18 cellular contexts compared by ENCODE assay signal in genomic region chr13:103178986-103179695, GRCh38.
"Had no signal": no experiment of that assay in that cellular context is flagged by ENCODE, and none has a peak within 500 bp of the region (broad histone marks: within the 10 kb centered on the region; RNA-seq: fewer than 3 reads in every experiment).

No MANE protein-coding gene starts in this region.

- H3K79me2 ChIP-seq: hepatocyte had no signal

- H3K9me3 ChIP-seq: colonic mucosa, ovary, upper lobe of right lung had no signal

- H3K27me3 Mint-ChIP-seq: activated CD4-positive, alpha-beta memory T cell treated with anti-CD3 and anti-CD28 coated beads for 36 hours; activated CD4-positive, alpha-beta T cell treated with anti-CD3 and anti-CD28 coated beads for 36 hours; activated CD8-positive, alpha-beta memory T cell treated with anti-CD3 and anti-CD28 coated beads, Interleukin-2, amount 10 ng/mL, durations not matched to agents 7 days and 5 days; activated naive CD4-positive, alpha-beta T cell treated with anti-CD3 and anti-CD28 coated beads, Interleukin-2, amount 10 ng/mL, durations not matched to agents 7 days and 5 days; stimulated activated naive CD8-positive, alpha-beta T cell treated with anti-CD3 and anti-CD28 coated beads, Interleukin-15, amount 100 ng/mL, for 72 hours had no signal

- H3K4me3 Mint-ChIP-seq: activated CD4-positive, alpha-beta memory T cell treated with anti-CD3 and anti-CD28 coated beads for 36 hours; activated CD4-positive, alpha-beta T cell treated with anti-CD3 and anti-CD28 coated beads for 36 hours; activated CD8-positive, alpha-beta memory T cell treated with anti-CD3 and anti-CD28 coated beads, Interleukin-2, amount 10 ng/mL, durations not matched to agents 7 days and 5 days; activated naive CD4-positive, alpha-beta T cell treated with anti-CD3 and anti-CD28 coated beads, Interleukin-2, amount 10 ng/mL, durations not matched to agents 7 days and 5 days; naive B cell; stimulated activated naive CD8-positive, alpha-beta T cell treated with anti-CD3 and anti-CD28 coated beads, Interleukin-15, amount 100 ng/mL, for 72 hours had no signal

- H3K27me3 ChIP-seq: cardiac muscle cell, colonic mucosa, hepatocyte, ovary, upper lobe of right lung had no signal

- H3K36me3 Mint-ChIP-seq: activated CD4-positive, alpha-beta memory T cell treated with anti-CD3 and anti-CD28 coated beads for 36 hours; activated CD8-positive, alpha-beta memory T cell treated with anti-CD3 and anti-CD28 coated beads, Interleukin-2, amount 10 ng/mL, durations not matched to agents 7 days and 5 days; activated naive CD4-positive, alpha-beta T cell treated with anti-CD3 and anti-CD28 coated beads, Interleukin-2, amount 10 ng/mL, durations not matched to agents 7 days and 5 days; naive B cell had no signal

- H3K36me3 ChIP-seq: cardiac muscle cell, colonic mucosa, ovary, upper lobe of right lung had no signal

- H3K9me3 Mint-ChIP-seq: activated CD4-positive, alpha-beta memory T cell treated with anti-CD3 and anti-CD28 coated beads for 36 hours; activated naive CD4-positive, alpha-beta T cell treated with anti-CD3 and anti-CD28 coated beads, Interleukin-2, amount 10 ng/mL, durations not matched to agents 7 days and 5 days; naive B cell had no signal

- DNase-seq: activated CD4-positive, alpha-beta memory T cell treated with anti-CD3 and anti-CD28 coated beads for 36 hours; activated CD4-positive, alpha-beta T cell treated with anti-CD3 and anti-CD28 coated beads for 36 hours; activated CD8-positive, alpha-beta memory T cell treated with anti-CD3 and anti-CD28 coated beads, Interleukin-2, amount 10 ng/mL, durations not matched to agents 7 days and 5 days; activated naive CD4-positive, alpha-beta T cell treated with anti-CD3 and anti-CD28 coated beads, Interleukin-2, amount 10 ng/mL, durations not matched to agents 7 days and 5 days; activated T-cell treated with anti-CD3 and anti-CD28 coated beads, Interleukin-2, amount 50 U/mL, for 1 hour; colonic mucosa; islet precursor cell; mammary epithelial cell; naive B cell; ovary; stimulated activated CD4-positive, alpha-beta T cell treated with anti-CD3 and anti-CD28 coated beads, Interleukin-1b, Interleukin-23, amount 100 ng/mL, for 48 hours; stimulated activated naive CD8-positive, alpha-beta T cell treated with anti-CD3 and anti-CD28 coated beads, Interleukin-15, amount 100 ng/mL, for 72 hours; T-helper 9 cell; upper lobe of right lung had no signal

- ATAC-seq: activated CD4-positive, alpha-beta T cell treated with anti-CD3 and anti-CD28 coated beads for 36 hours; activated CD8-positive, alpha-beta memory T cell treated with anti-CD3 and anti-CD28 coated beads, Interleukin-2, amount 10 ng/mL, durations not matched to agents 7 days and 5 days; esophagus mucosa; left lobe of liver; stimulated activated naive CD8-positive, alpha-beta T cell treated with anti-CD3 and anti-CD28 coated beads, Interleukin-15, amount 100 ng/mL, for 72 hours; upper lobe of right lung had no signal

- H3K27ac Mint-ChIP-seq: activated CD4-positive, alpha-beta memory T cell treated with anti-CD3 and anti-CD28 coated beads for 36 hours; activated CD4-positive, alpha-beta T cell treated with anti-CD3 and anti-CD28 coated beads for 36 hours; activated CD8-positive, alpha-beta memory T cell treated with anti-CD3 and anti-CD28 coated beads, Interleukin-2, amount 10 ng/mL, durations not matched to agents 7 days and 5 days; activated naive CD4-positive, alpha-beta T cell treated with anti-CD3 and anti-CD28 coated beads, Interleukin-2, amount 10 ng/mL, durations not matched to agents 7 days and 5 days; stimulated activated naive CD8-positive, alpha-beta T cell treated with anti-CD3 and anti-CD28 coated beads, Interleukin-15, amount 100 ng/mL, for 72 hours had no signal

- H3K4me3 ChIP-seq: cardiac muscle cell, colonic mucosa, hepatocyte, ovary, upper lobe of right lung had no signal

- H3K4me1 ChIP-seq: colonic mucosa, upper lobe of right lung had no signal

- H3K4me2 ChIP-seq: hepatocyte had no signal

- H2AFZ ChIP-seq: hepatocyte had no signal

- H3K4me1 Mint-ChIP-seq: activated CD4-positive, alpha-beta T cell treated with anti-CD3 and anti-CD28 coated beads for 36 hours; activated CD8-positive, alpha-beta memory T cell treated with anti-CD3 and anti-CD28 coated beads, Interleukin-2, amount 10 ng/mL, durations not matched to agents 7 days and 5 days; activated naive CD4-positive, alpha-beta T cell treated with anti-CD3 and anti-CD28 coated beads, Interleukin-2, amount 10 ng/mL, durations not matched to agents 7 days and 5 days; naive B cell; stimulated activated naive CD8-positive, alpha-beta T cell treated with anti-CD3 and anti-CD28 coated beads, Interleukin-15, amount 100 ng/mL, for 72 hours had no signal

- H3K27ac ChIP-seq: cardiac muscle cell, colonic mucosa, hepatocyte, ovary, upper lobe of right lung had no signal
